8 cellular contexts compared by ENCODE assay signal in genomic region chr2:10810175-10811161, GRCh38. TPM values are rescaled to one million over a fixed set of nuclear protein-coding genes. Genes with fewer than 3 reads are reported as not detected.
DNase-seq lines count a peak whose midpoint lies in the region; ATAC-seq, FAIRE-seq and TF ChIP-seq lines count a peak whose summit lies in the region.

No MANE protein-coding gene starts in this region.

- in situ Hi-C loops in HepG2 (cut with HindIII; ENCODE audit: extremely low pct_ligation_motif_present, low pct_unique_long_range_greater_than_20kb): no loop called here

- H3K36me3 ChIP-seq in HUES48 (ENCODE audit: control insufficient read depth, insufficient read depth, low read length): peaks cover 18% of the 10 kb centered on the region; the same call in 1 of the 2 replicates
- peaks cover 0 to 15% of the 10 kb centered on the region in 2 experiments; a peak in 3 of 5 replicates for H3K36me3 ChIP-seq in HepG2 (replicated peaks in 1 of 2; ENCODE audit: control insufficient read depth in 1 of 2, insufficient read depth in 2 of 2, low read length in 2 of 2)

- CTCF ChIA-PET in HepG2 (lab: Yijun Ruan, JAX; ENCODE audit: low intra/inter-chr PET ratio, low total read pairs): no interaction called here

- TF ChIP-seq POLR2A in HepG2 (IDR thresholded peaks at IDR 0.05; ENCODE audit: insufficient read depth in 1 of 2, low read depth in 2 of 2, low read length in 2 of 2): no peak

- H3K27ac Mint-ChIP-seq in activated naive CD8-positive, alpha-beta T cell: peak overlapping the region; percentile 94

- BruUV-seq in HepG2 (replicated peaks; lab: Mats Ljungman, UMichigan): no TSS peak

- H3K27ac ChIP-seq in HUES48 (ENCODE audit: low read depth, low read length) (no peak overlapping the region), HepG2 (ENCODE audit: extremely low read length, insufficient read depth, low read length) (no peak overlapping the region)

- 53% methylated on average over 8 of the region's 8 CpGs for WGBS in HepG2 (ENCODE audit: low lambda C conversion rate)

- H3K4me1 ChIP-seq in HUES48 (ENCODE audit: control insufficient read depth, insufficient read depth, low read length) (peaks cover 22% of the 10 kb centered on the region), HepG2 (ENCODE audit: insufficient read depth, low read length) (peaks cover 74% of the 10 kb centered on the region)

- peak overlapping the region; percentile 80 for H3K4me2 ChIP-seq in HepG2 (ENCODE audit: low read depth, low read length)

- DNase-seq in CD1c-positive myeloid dendritic cell (ENCODE audit: extremely low spot score) (peak; percentile 15), HepG2 (ENCODE audit: low spot score) (no peak), HuH-7 (ENCODE audit: low spot score) (no peak), DMS153 treated with DMSO at 0.1 percent for 48 hours (lab: John Stamatoyannopoulos, UW; ENCODE audit: unreplicated experiment) (no peak), AG20443 (ENCODE audit: low spot score) (no peak)

- H3K4me3 ChIP-seq in HUES48 (ENCODE audit: low read depth, low read length): peak overlapping the region; percentile 87
- peak overlapping the region; percentile 63 to 87 (median 73); a peak in 5 of 6 replicates for H3K4me3 ChIP-seq in HepG2 (replicated peaks in 1 of 3; ENCODE audit: insufficient read depth in 1 of 3, low read depth in 2 of 3, low read length in 3 of 3)

- H2AFZ ChIP-seq in HepG2 (ENCODE audit: low read length): no peak overlapping the region

- no peaks in the 10 kb centered on the region for H3K27me3 ChIP-seq in HUES48 (ENCODE audit: control insufficient read depth, insufficient read depth, low read length)
- peaks cover 0 to 7% of the 10 kb centered on the region in 2 experiments; a peak in 1 of 5 replicates for H3K27me3 ChIP-seq in HepG2 (ENCODE audit: control insufficient read depth in 1 of 2, insufficient read depth in 2 of 2, low read length in 2 of 2)

- H3K27me3 Mint-ChIP-seq in activated naive CD8-positive, alpha-beta T cell: no peaks in the 10 kb centered on the region

- H4K20me1 ChIP-seq in HepG2 (ENCODE audit: insufficient read depth, low read length): peaks cover 49% of the 10 kb centered on the region

- H3K9me3 ChIP-seq in HUES48 (ENCODE audit: control insufficient read depth, insufficient read depth, low read length): no peaks in the 10 kb centered on the region
- H3K9me3 ChIP-seq in HepG2 (ENCODE audit: low read length): no peaks in the 10 kb centered on the region

- peak; percentile 30 for ATAC-seq in GM19351 (IDR thresholded peaks at IDR 0.05; ENCODE audit: unreplicated experiment)
- no peak for ATAC-seq in HepG2

- no peaks in the 10 kb centered on the region for H3K9me3 Mint-ChIP-seq in activated naive CD8-positive, alpha-beta T cell (ENCODE audit: low read depth)

- peak overlapping the region; percentile 93 for H3K4me3 Mint-ChIP-seq in activated naive CD8-positive, alpha-beta T cell

- peaks cover 14% of the 10 kb centered on the region for H3K36me3 Mint-ChIP-seq in activated naive CD8-positive, alpha-beta T cell

- TF ChIP-seq CTCF in HepG2 (CRISPR knock-in tag; IDR thresholded peaks at IDR 0.05): no peak

- peaks cover 48% of the 10 kb centered on the region for H3K4me1 Mint-ChIP-seq in activated naive CD8-positive, alpha-beta T cell (ENCODE audit: low read depth)

- no peak for TF ChIP-seq EP300 in HepG2 (IDR thresholded peaks at IDR 0.05; ENCODE audit: low read depth in 2 of 2, low read length in 2 of 2)
- TF ChIP-seq EP300 in HepG2 (CRISPR knock-in tag; IDR thresholded peaks at IDR 0.05; ENCODE audit: borderline replicate concordance): no peak

- no peak overlapping the region for H3K9ac ChIP-seq in HUES48 (ENCODE audit: low read depth, low read length)
- H3K9ac ChIP-seq in HepG2 (ENCODE audit: insufficient read depth, low read depth, low read length): peak overlapping the region; percentile 94

- H3K79me2 ChIP-seq in HepG2 (ENCODE audit: insufficient read depth, low read length): peaks cover 67% of the 10 kb centered on the region

- POLR2A ChIA-PET in HepG2 (lab: Yijun Ruan, JAX): no interaction called here

- peak; percentile 67 for FAIRE-seq in HepG2 (lab: Jason Lieb, UNC)

- no peak for TF ChIP-seq RAD21 in HepG2 (CRISPR knock-in tag; IDR thresholded peaks at IDR 0.05)

- intact Hi-C loops in HepG2 (cut with micrococcal nuclease; ENCODE audit: unreplicated experiment): no loop called here

TF ChIP-seq in HepG2, 621 proteins besides CTCF, POLR2A, EP300 and RAD21 (continues in another document):
- TF ChIP-seq ZNF225 (CRISPR knock-in tag; IDR thresholded peaks at IDR 0.05) (no peak), NFATC3 (CRISPR knock-in tag; IDR thresholded peaks at IDR 0.05) (no peak), BCLAF1 (IDR thresholded peaks at IDR 0.05) (no peak), ZSCAN25 (CRISPR knock-in tag; IDR thresholded peaks at IDR 0.05) (0 out of 2 replicates have a peak, but pooled peaks have one; percentile 8), ARID4A (CRISPR knock-in tag; IDR thresholded peaks at IDR 0.05; ENCODE audit: borderline replicate concordance) (no peak), SRF (IDR thresholded peaks at IDR 0.05; ENCODE audit: low read depth, low read length) (peak; percentile 87)

RNA-seq across cellular contexts. Expression of gene PDIA6, which starts 2.1 kb away (rescaled TPM):
- total RNA-seq in HepG2 (2016; rRNA removed; fragmentation: Illumina TruSeq; extraction: Trizol): 318 and 642 TPM in 2 replicates
- 56.1 and 61.3 TPM in 2 replicates for total RNA-seq in HepG2 (2016; cell fraction: cytosol; rRNA removed; fragmentation: Illumina TruSeq; extraction: Trizol; ENCODE audit: low read depth)
- total RNA-seq in HepG2 (2016; cell fraction: insoluble cytoplasmic fraction; rRNA removed; fragmentation: Illumina TruSeq; extraction: Trizol): 300 and 675 TPM in 2 replicates
- total RNA-seq in HepG2 (2016; cell fraction: membrane; rRNA removed; fragmentation: Illumina TruSeq; extraction: Trizol): 124 and 135 TPM in 2 replicates
- total RNA-seq in HepG2 (2016; cell fraction: nucleus; rRNA removed; fragmentation: Illumina TruSeq; extraction: Trizol): 502 and 568 TPM in 2 replicates
- polyA plus RNA-seq in HepG2 (2011; rRNA removed): 418 and 586 TPM in 2 replicates
- polyA plus RNA-seq in HepG2 (2011; cell fraction: cytosol; rRNA removed): 484 and 553 TPM in 2 replicates
- 135 and 158 TPM in 2 replicates for polyA plus RNA-seq in HepG2 (2011; cell fraction: nucleus; rRNA removed)
- polyA plus RNA-seq in HepG2 (2012): 484 and 600 TPM in 2 replicates
- polyA plus RNA-seq in HepG2 (2016; cell fraction: cytosol; fragmentation: Illumina TruSeq; extraction: Trizol; ENCODE audit: low read depth): 61.3 and 65.3 TPM in 2 replicates
- polyA plus RNA-seq in HepG2 (2016; cell fraction: insoluble cytoplasmic fraction; fragmentation: Illumina TruSeq; extraction: Trizol; ENCODE audit: low read depth): 289 and 301 TPM in 2 replicates
- polyA plus RNA-seq in HepG2 (2016; cell fraction: membrane; fragmentation: Illumina TruSeq; extraction: Trizol; ENCODE audit: low read depth): 102 and 106 TPM in 2 replicates
- polyA plus RNA-seq in HepG2 (2016; cell fraction: nucleus; fragmentation: Illumina TruSeq; extraction: Trizol; ENCODE audit: insufficient read depth, low read depth): 690 and 757 TPM in 2 replicates
- 87.6 and 158 TPM in 2 replicates for polyA minus RNA-seq in HepG2 (2011; rRNA and poly(A)+ RNA removed; ENCODE audit: low replicate concordance)
- polyA minus RNA-seq in HepG2 (2011; cell fraction: cytosol; rRNA and poly(A)+ RNA removed): 230 and 245 TPM in 2 replicates
- polyA minus RNA-seq in HepG2 (2011; cell fraction: nucleus; rRNA and poly(A)+ RNA removed): 115 and 127 TPM in 2 replicates
